ENCODE assay signal across 24 cellular contexts in the genomic region with DNA sequence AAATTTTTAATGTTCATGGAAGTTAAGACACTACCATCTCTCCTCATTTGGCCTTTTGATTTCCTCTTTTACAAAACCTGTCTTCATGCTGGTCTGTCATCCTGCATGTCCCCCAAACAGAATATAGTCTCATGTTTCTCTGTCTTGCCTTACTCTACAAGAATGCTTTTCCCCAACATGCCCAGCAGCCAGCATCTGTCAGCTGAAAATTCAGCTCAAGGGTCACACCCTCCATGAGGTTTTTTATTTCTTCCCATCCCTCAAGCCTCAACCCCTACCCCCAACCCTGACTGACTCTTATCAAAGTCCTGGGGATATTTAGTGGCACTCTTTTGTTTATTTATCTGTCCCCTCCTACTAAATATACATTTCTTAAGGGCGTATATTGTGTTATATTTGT.
DNase-seq lines count a peak whose midpoint lies in the region; ATAC-seq, FAIRE-seq and TF ChIP-seq lines count a peak whose summit lies in the region.
"Had no signal": no experiment of that assay in that cellular context is flagged by ENCODE, and none has a peak within 500 bp of the region (broad histone marks: within the 10 kb centered on the region; RNA-seq: fewer than 3 reads in every experiment).

No MANE protein-coding gene starts in this region.

- H3K27me3 Mint-ChIP-seq in osteocyte (ENCODE audit: unreplicated experiment) = no peaks in the 10 kb centered on the region
- H3K27me3 Mint-ChIP-seq: CD4-positive, alpha-beta T cell had no signal

- no peak overlapping the region for H3K4me3 Mint-ChIP-seq in osteocyte (ENCODE audit: unreplicated experiment)
- H3K4me3 Mint-ChIP-seq: CD4-positive, alpha-beta T cell had no signal

- no peak overlapping the region for H3K4me3 ChIP-seq in right atrium auricular region
- H3K4me3 ChIP-seq: GM23248, HAP-1, K562, SK-N-MC had no signal

- H3K9me3 ChIP-seq in right atrium auricular region = no peaks in the 10 kb centered on the region
- H3K9me3 ChIP-seq: HAP-1 had no signal

- peaks cover 7% of the 10 kb centered on the region for H3K36me3 ChIP-seq in right atrium auricular region
- H3K36me3 ChIP-seq: HAP-1 had no signal

- peaks cover 27% of the 10 kb centered on the region for H3K4me1 Mint-ChIP-seq in osteocyte (ENCODE audit: unreplicated experiment)

- H3K27ac ChIP-seq in right atrium auricular region (peak overlapping the region; percentile 62 to 73), cingulate gyrus (ENCODE audit: low read depth, low read length) (peak overlapping the region; percentile 19)
- H3K27ac ChIP-seq: GM23248, HL-60, SK-N-MC had no signal

- DNase-seq in right atrium auricular region (ENCODE audit: low spot score) (no peak), Right ventricle myocardium inferior (ENCODE audit: missing footprints) (no peak), osteocyte (ENCODE audit: extremely low spot score, unreplicated experiment) (no peak), D721Med (ENCODE audit: insufficient read length, low spot score) (no peak), NCI-H446 treated with DMSO at 0.1 percent for 48 hours (lab: John Stamatoyannopoulos, UW) (no peak), Kasumi-1 (lab: John Stamatoyannopoulos, UW) (no peak)
- DNase-seq: Caco-2; CD4-positive, alpha-beta T cell; GM23248; MM.1S; NCI-H1048; NCI-H1417 treated with DMSO at 0.1 percent for 48 hours; NCI-H187 treated with DMSO at 0.1 percent for 48 hours; NCI-H526; OCI-M1; SHP77 had no signal

- no peaks in the 10 kb centered on the region for H3K27me3 ChIP-seq in right atrium auricular region

- H3K4me1 ChIP-seq in right atrium auricular region = peaks cover 0 to 43% of the 10 kb centered on the region in 2 donors
- H3K4me1 ChIP-seq: Caco-2 had no signal

- no peak for ATAC-seq in Right ventricle myocardium inferior
- ATAC-seq: HepG2, K562 had no signal

- intact Hi-C loops in Right ventricle myocardium inferior (cut with DNase I) = loop anchor here (5.0 kb wide), 1 partner anchor 65 kb away; no protein-coding TSS in a partner anchor

- H3K9me3 Mint-ChIP-seq in osteocyte (ENCODE audit: unreplicated experiment) = peaks cover 7% of the 10 kb centered on the region
- H3K9me3 Mint-ChIP-seq: CD4-positive, alpha-beta T cell had no signal

- no peak for TF ChIP-seq CTCF in right atrium auricular region (IDR thresholded peaks at IDR 0.05)
- no peak for TF ChIP-seq CTCF in osteocyte (IDR thresholded peaks at IDR 0.05)
- TF ChIP-seq CTCF in D721Med (IDR thresholded peaks at IDR 0.05; ENCODE audit: insufficient read depth, missing control alignments) = no peak

- FAIRE-seq in D721Med (lab: Jason Lieb, UNC) = no peak
- FAIRE-seq: G401.6, GM18507, HepG2, K562 had no signal

- H3K27ac Mint-ChIP-seq in osteocyte (ENCODE audit: unreplicated experiment) = peak overlapping the region; percentile 25
- H3K27ac Mint-ChIP-seq: CD4-positive, alpha-beta T cell had no signal

- peaks cover 12% of the 10 kb centered on the region for H3K36me3 Mint-ChIP-seq in osteocyte (ENCODE audit: unreplicated experiment)
